In genomic region chrX:13059676-13060499, GRCh38 we compare ENCODE assay signal across 12 cellular contexts. TPM values are rescaled to one million over a fixed set of nuclear protein-coding genes. Genes with fewer than 3 reads are reported as not detected.
DNase-seq lines count a peak whose midpoint lies in the region; ATAC-seq and TF ChIP-seq lines count a peak whose summit lies in the region.
"Had no signal": no experiment of that assay in that cellular context is flagged by ENCODE, and none has a peak within 500 bp of the region (broad histone marks: within the 10 kb centered on the region; RNA-seq: fewer than 3 reads in every experiment).

No MANE protein-coding gene starts in this region.

- no peak overlapping the region for H3K9ac ChIP-seq in MM.1S (ENCODE audit: low read length)

- H3K4me1 ChIP-seq in body of pancreas: peaks cover 14% of the 10 kb centered on the region
- no peaks in the 10 kb centered on the region for H3K4me1 ChIP-seq in MM.1S (ENCODE audit: low read length)
- peaks cover 0 to 22% (median 8%) of the 10 kb centered on the region in 6 donors for H3K4me1 ChIP-seq in spleen

- intact Hi-C loops in Calu3 (cut with micrococcal nuclease; ENCODE audit: unreplicated experiment): no loop called here
- intact Hi-C loops in body of pancreas (cut with DNase I): no loop called here
- intact Hi-C loops in spleen (cut with DNase I; ENCODE audit: low total_unique reads): no loop called here

- no peak overlapping the region for H2AFZ ChIP-seq in MM.1S (ENCODE audit: low read length)

- H3K4me3 ChIP-seq in body of pancreas (no peak overlapping the region), MM.1S (ENCODE audit: low read length) (no peak overlapping the region), spleen (no peak overlapping the region)
- H3K4me3 ChIP-seq: skin epidermis had no signal

- H3K27me3 Mint-ChIP-seq in Calu3 (ENCODE audit: unreplicated experiment) (no peaks in the 10 kb centered on the region), nephron progenitor cell (ENCODE audit: low read depth, poor library complexity) (peaks cover 2% of the 10 kb centered on the region)

- H3K4me1 Mint-ChIP-seq in Calu3 (ENCODE audit: low read depth, unreplicated experiment): peaks cover 18% of the 10 kb centered on the region
- H3K4me1 Mint-ChIP-seq in nephron progenitor cell: peaks cover 30% of the 10 kb centered on the region

- 0 to 29% methylated on average over 1 to 2 of the region's 2 CpGs for WGBS in body of pancreas, 2 donors
- WGBS in spleen, 5 donors: 68 to 85% (median 74%) methylated on average over 2 of the region's 2 CpGs

- BruUV-seq in Calu3 (replicated peaks; lab: Mats Ljungman, UMichigan): no TSS peak

- peak overlapping the region; percentile 94 for H3K27ac Mint-ChIP-seq in Calu3 (ENCODE audit: unreplicated experiment)
- peak overlapping the region; percentile 63 for H3K27ac Mint-ChIP-seq in nephron progenitor cell
- H3K27ac Mint-ChIP-seq: mesothelial cell of epicardium had no signal

- H3F3A ChIP-seq in MM.1S (ENCODE audit: insufficient read depth, low read length): no peaks in the 10 kb centered on the region

- H3K27me3 ChIP-seq in body of pancreas (no peaks in the 10 kb centered on the region), MM.1S (replicated peaks; ENCODE audit: insufficient read depth, low read length) (no peaks in the 10 kb centered on the region), spleen (replicated peaks in 1 of 7) (no peaks in the 10 kb centered on the region)

- no peaks in the 10 kb centered on the region for H3K36me3 ChIP-seq in body of pancreas (replicated peaks in 1 of 2; ENCODE audit: insufficient read depth in 1 of 2, low read depth in 2 of 2)
- H3K36me3 ChIP-seq in MM.1S (replicated peaks; ENCODE audit: insufficient read depth, low read length): no peaks in the 10 kb centered on the region
- H3K36me3 ChIP-seq in spleen: no peaks in the 10 kb centered on the region

- CTCF ChIA-PET in Calu3 (lab: Charles Lee): interaction anchor here (0.6 to 1.3 kb wide), 2 partner anchors 164 to 427 kb away, joined by 3 read pairs; no protein-coding TSS in a partner anchor

- TF ChIP-seq CTCF in Calu3 (IDR thresholded peaks at IDR 0.05; ENCODE audit: unreplicated experiment) (no peak), body of pancreas (IDR thresholded peaks at IDR 0.05) (no peak), nephron progenitor cell (IDR thresholded peaks at IDR 0.05) (no peak), MM.1S (IDR thresholded peaks at IDR 0.05; ENCODE audit: low read length) (no peak), spleen (IDR thresholded peaks at IDR 0.05 in 8 of 11, conservative IDR thresholded peaks at IDR 0.05 in 3 of 11) (no peak)

- H4K20me1 ChIP-seq in MM.1S (ENCODE audit: insufficient read depth, low read length): no peaks in the 10 kb centered on the region

- H3K36me3 Mint-ChIP-seq in Calu3 (ENCODE audit: insufficient read depth, unreplicated experiment) (peaks cover 14% of the 10 kb centered on the region), nephron progenitor cell (ENCODE audit: low read depth) (peaks cover 13% of the 10 kb centered on the region)

- H3K27ac ChIP-seq in body of pancreas: peak overlapping the region in 2 of 4 donors; percentile 38 to 50
- H3K27ac ChIP-seq in MM.1S (ENCODE audit: low read length): no peak overlapping the region
- H3K27ac ChIP-seq in spleen: peak overlapping the region in 3 of 8 donors; percentile 6 to 28 (median 15)
- H3K27ac ChIP-seq: skin epidermis had no signal

- H3K4me2 ChIP-seq in MM.1S (ENCODE audit: low read depth, low read length): no peak overlapping the region

- no peaks in the 10 kb centered on the region for H3K79me2 ChIP-seq in MM.1S (ENCODE audit: low read length)

- H3K9me3 ChIP-seq in body of pancreas (no peaks in the 10 kb centered on the region), MM.1S (replicated peaks; ENCODE audit: insufficient read depth, low read length) (no peaks in the 10 kb centered on the region), spleen (peaks cover 0 to 27% (median 0%) of the 10 kb centered on the region in 8 donors)

- TF ChIP-seq POLR2A in body of pancreas (IDR thresholded peaks at IDR 0.05) (no peak), spleen (IDR thresholded peaks at IDR 0.05) (no peak)

- H3K9me3 Mint-ChIP-seq in Calu3 (ENCODE audit: low read depth, unreplicated experiment) (peaks cover 3% of the 10 kb centered on the region), nephron progenitor cell (peaks cover 58% of the 10 kb centered on the region)

- ATAC-seq in body of pancreas: peak; percentile 42

- DNase-seq in Calu3: peak; percentile 53
- DNase-seq in MV-4-11 (lab: John Stamatoyannopoulos, UW): peak; percentile 58
- DNase-seq in body of pancreas: no peak
- DNase-seq in nephron progenitor cell: no peak
- DNase-seq in GOT3 (lab: John Stamatoyannopoulos, UW): no peak
- DNase-seq in inferior parietal cortex (ENCODE audit: extremely low spot score): no peak
- DNase-seq in MM.1S: no peak
- DNase-seq in spleen: no peak

- H3K4me3 Mint-ChIP-seq in Calu3 (ENCODE audit: low read depth, unreplicated experiment) (no peak overlapping the region), nephron progenitor cell (no peak overlapping the region)
- H3K4me3 Mint-ChIP-seq: mesothelial cell of epicardium had no signal

- H3K9me2 ChIP-seq in MM.1S (replicated peaks; ENCODE audit: insufficient read depth, low read length): no peaks in the 10 kb centered on the region

RNA-seq across cellular contexts. Expression of gene FAM9C, which starts 15.5 kb away (rescaled TPM):
- total RNA-seq in Calu3 (2022): not detected in 2 replicates
- not detected for total RNA-seq in body of pancreas
- 10 to 100 TPM in 3 of 7 donors, under 1 TPM in 2, not detected in 2; 0.09 to 56.0 (median 12.3) TPM for total RNA-seq in spleen
- 10 to 100 TPM in 1 of 3 donors, under 1 TPM in 1, not detected in 1; 0.16 to 10.5 TPM for polyA plus RNA-seq in spleen
- total RNA-seq: cardiac septum, glomerular endothelial cell had no signal

Comparison
In these comparisons a context has a peak if more than half of its experiments do, and no peak if none do; other contexts are left out.
1. DNase-seq: peak in Calu3 (single experiment) and MV-4-11 (single experiment); none in body of pancreas (0 of 4), nephron progenitor cell (single experiment), GOT3 (single experiment), inferior parietal cortex (single experiment), MM.1S (single experiment) and spleen (single experiment).